In the genomic region with DNA sequence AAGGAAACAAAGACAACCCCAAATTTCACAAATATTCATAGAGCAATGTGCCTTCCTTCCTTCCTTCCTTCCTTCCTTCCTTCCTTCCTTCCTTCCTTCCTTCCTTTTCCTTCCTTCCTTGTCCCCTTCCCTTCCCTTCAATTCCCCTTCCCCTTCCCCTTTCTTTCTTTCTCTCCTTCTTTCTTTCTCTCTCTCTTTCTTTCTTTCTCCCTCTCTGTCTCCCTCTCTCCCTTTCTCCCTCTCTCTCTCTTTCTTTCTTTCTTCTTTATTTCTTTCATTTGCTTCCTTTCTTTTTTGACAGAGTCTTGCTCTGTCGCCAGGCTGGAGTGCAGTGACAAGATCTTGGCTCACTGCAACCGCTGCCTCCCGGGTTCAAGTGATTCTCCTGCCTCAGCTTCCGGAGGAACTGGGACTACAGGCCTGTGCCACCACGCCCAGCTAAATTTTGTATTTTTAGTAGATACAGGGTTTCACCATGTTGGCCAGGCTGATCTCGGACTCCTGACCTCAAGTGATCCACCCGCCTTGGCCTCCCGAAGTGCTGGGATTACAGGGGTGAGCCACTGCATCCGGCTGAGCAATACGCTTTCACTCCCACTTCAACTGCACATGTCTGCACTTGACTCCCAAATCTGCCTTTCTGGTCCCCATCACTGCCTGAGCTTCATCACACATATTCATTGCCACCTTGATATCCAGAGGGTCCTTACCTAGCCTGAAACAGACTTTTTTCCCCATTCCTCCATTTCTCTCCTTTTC, we compare ENCODE assay signal across 9 cellular contexts. TPM values are rescaled to one million over a fixed set of nuclear protein-coding genes. Genes with fewer than 3 reads are reported as not detected.
DNase-seq lines count a peak whose midpoint lies in the region; ATAC-seq and TF ChIP-seq lines count a peak whose summit lies in the region.
"Not testable (repeated sequence)": the region's sequence is repeated elsewhere in the genome, so short reads cannot be mapped to it uniquely, and the experiment has no call there.
"Had no signal": no experiment of that assay in that cellular context is flagged by ENCODE, and none has a peak within 500 bp of the region (broad histone marks: within the 10 kb centered on the region; RNA-seq: fewer than 3 reads in every experiment).

No MANE protein-coding gene starts in this region.

- H3K9me3 Mint-ChIP-seq in activated CD4-positive, alpha-beta T cell treated with anti-CD3 and anti-CD28 coated beads, Interleukin-2, amount 10 ng/mL, durations not matched to agents 24 days and 14 days; activated T-helper 17 cell treated with anti-CD3 and anti-CD28 coated beads, Interleukin-2, amount 50 U/mL, for 72 hours; MCF 10A (ENCODE audit: unreplicated experiment); immature natural killer cell; stimulated activated effector memory CD8-positive, alpha-beta T cell treated with anti-CD3 and anti-CD28 coated beads, Interleukin-12 subunit alpha, Interleukin-12 subunit beta, amount 100 ng/mL, for 72 hours: not testable (repeated sequence)

- H3K4me3 Mint-ChIP-seq in activated CD4-positive, alpha-beta T cell treated with anti-CD3 and anti-CD28 coated beads, Interleukin-2, amount 10 ng/mL, durations not matched to agents 24 days and 14 days: peak overlapping the region; percentile 43
- peak overlapping the region; percentile 12 for H3K4me3 Mint-ChIP-seq in activated T-helper 17 cell treated with anti-CD3 and anti-CD28 coated beads, Interleukin-2, amount 50 U/mL, for 72 hours
- H3K4me3 Mint-ChIP-seq in MCF 10A (ENCODE audit: unreplicated experiment): not testable (repeated sequence)
- H3K4me3 Mint-ChIP-seq in immature natural killer cell: peak overlapping the region; percentile 34 to 56 (median 52)
- H3K4me3 Mint-ChIP-seq in stimulated activated effector memory CD8-positive, alpha-beta T cell treated with anti-CD3 and anti-CD28 coated beads, Interleukin-12 subunit alpha, Interleukin-12 subunit beta, amount 100 ng/mL, for 72 hours: peak overlapping the region; percentile 3

- H3K27ac Mint-ChIP-seq in activated CD4-positive, alpha-beta T cell treated with anti-CD3 and anti-CD28 coated beads, Interleukin-2, amount 10 ng/mL, durations not matched to agents 24 days and 14 days: peak overlapping the region; percentile 25
- H3K27ac Mint-ChIP-seq in activated T-helper 17 cell treated with anti-CD3 and anti-CD28 coated beads, Interleukin-2, amount 50 U/mL, for 72 hours: peak overlapping the region; percentile 72
- H3K27ac Mint-ChIP-seq in MCF 10A (ENCODE audit: low read depth, unreplicated experiment) (peak overlapping the region; percentile 13), immature natural killer cell (peak overlapping the region in 4 of 6 donors; percentile 20 to 74 (median 58))
- peak overlapping the region; percentile 50 for H3K27ac Mint-ChIP-seq in stimulated activated effector memory CD8-positive, alpha-beta T cell treated with anti-CD3 and anti-CD28 coated beads, Interleukin-12 subunit alpha, Interleukin-12 subunit beta, amount 100 ng/mL, for 72 hours

- not testable (repeated sequence) for H3K36me3 Mint-ChIP-seq in activated CD4-positive, alpha-beta T cell treated with anti-CD3 and anti-CD28 coated beads, Interleukin-2, amount 10 ng/mL, durations not matched to agents 24 days and 14 days (ENCODE audit: low read depth); activated T-helper 17 cell treated with anti-CD3 and anti-CD28 coated beads, Interleukin-2, amount 50 U/mL, for 72 hours (ENCODE audit: low read depth); MCF 10A (ENCODE audit: insufficient read depth, unreplicated experiment); immature natural killer cell; stimulated activated effector memory CD8-positive, alpha-beta T cell treated with anti-CD3 and anti-CD28 coated beads, Interleukin-12 subunit alpha, Interleukin-12 subunit beta, amount 100 ng/mL, for 72 hours

- peaks cover 22% of the 10 kb centered on the region for H3K4me1 Mint-ChIP-seq in activated CD4-positive, alpha-beta T cell treated with anti-CD3 and anti-CD28 coated beads, Interleukin-2, amount 10 ng/mL, durations not matched to agents 24 days and 14 days
- H3K4me1 Mint-ChIP-seq in activated T-helper 17 cell treated with anti-CD3 and anti-CD28 coated beads, Interleukin-2, amount 50 U/mL, for 72 hours: not testable (repeated sequence)
- H3K4me1 Mint-ChIP-seq in MCF 10A (ENCODE audit: insufficient read depth, unreplicated experiment): peaks cover 12% of the 10 kb centered on the region
- H3K4me1 Mint-ChIP-seq in immature natural killer cell: peaks cover 23 to 29% of the 10 kb centered on the region in 2 donors
- peaks cover 21% of the 10 kb centered on the region for H3K4me1 Mint-ChIP-seq in stimulated activated effector memory CD8-positive, alpha-beta T cell treated with anti-CD3 and anti-CD28 coated beads, Interleukin-12 subunit alpha, Interleukin-12 subunit beta, amount 100 ng/mL, for 72 hours

- not testable (repeated sequence) for H3K9me3 ChIP-seq in BLaER1
- H3K9me3 ChIP-seq in KOPT-K1 (ENCODE audit: insufficient read depth, low read length, poor library complexity, severe bottlenecking): peaks cover 13% of the 10 kb centered on the region

- H3K36me3 ChIP-seq in BLaER1; KOPT-K1 (ENCODE audit: insufficient read depth, low read length): not testable (repeated sequence)

- H3K9ac ChIP-seq in BLaER1: not testable (repeated sequence)

- peak overlapping the region; percentile 27; the same call in 1 of the 2 replicates for H3K27ac ChIP-seq in BLaER1
- peak overlapping the region; percentile 50 for H3K27ac ChIP-seq in KOPT-K1 (ENCODE audit: low read depth, low read length, poor library complexity, severe bottlenecking)
- peak overlapping the region; percentile 62 for H3K27ac ChIP-seq in RWPE1

- H3K27me3 Mint-ChIP-seq in activated CD4-positive, alpha-beta T cell treated with anti-CD3 and anti-CD28 coated beads, Interleukin-2, amount 10 ng/mL, durations not matched to agents 24 days and 14 days: peaks cover 13% of the 10 kb centered on the region
- H3K27me3 Mint-ChIP-seq in activated T-helper 17 cell treated with anti-CD3 and anti-CD28 coated beads, Interleukin-2, amount 50 U/mL, for 72 hours: peaks cover 12% of the 10 kb centered on the region
- not testable (repeated sequence) for H3K27me3 Mint-ChIP-seq in MCF 10A (ENCODE audit: insufficient read depth, unreplicated experiment); immature natural killer cell (ENCODE audit: low read depth in 3 of 3)

- peaks cover 52% of the 10 kb centered on the region for H3K4me1 ChIP-seq in BLaER1

- CTCF ChIA-PET in RWPE1 (lab: Yijun Ruan, JAX): interaction anchor here (4.7 kb wide), 1 partner anchor 422 kb away, joined by 74 read pairs; no protein-coding TSS in a partner anchor
- CTCF ChIA-PET in MCF 10A (lab: Yijun Ruan, JAX): interaction anchor here (0.9 to 25.6 kb wide), 5 partner anchors 24 to 458 kb away, joined by 3 to 1064 read pairs (median 6); no protein-coding TSS in a partner anchor

- DNase-seq in RWPE1 (ENCODE audit: low spot score); activated CD4-positive, alpha-beta T cell treated with anti-CD3 and anti-CD28 coated beads, Interleukin-2, amount 10 ng/mL, durations not matched to agents 24 days and 14 days; MCF 10A (ENCODE audit: unreplicated experiment); immature natural killer cell; stimulated activated effector memory CD8-positive, alpha-beta T cell treated with anti-CD3 and anti-CD28 coated beads, Interleukin-12 subunit alpha, Interleukin-12 subunit beta, amount 100 ng/mL, for 72 hours (ENCODE audit: low spot score in 2 of 2): not testable (repeated sequence)

- not testable (repeated sequence) for ATAC-seq in activated T-helper 17 cell treated with anti-CD3 and anti-CD28 coated beads, Interleukin-2, amount 50 U/mL, for 72 hours (replicated peaks)
- ATAC-seq in stimulated activated effector memory CD8-positive, alpha-beta T cell treated with anti-CD3 and anti-CD28 coated beads, Interleukin-12 subunit alpha, Interleukin-12 subunit beta, amount 100 ng/mL, for 72 hours: peak; percentile 4

- TF ChIP-seq CTCF in RWPE1 (conservative IDR thresholded peaks at IDR 0.05; ENCODE audit: low read depth); MCF 10A (IDR thresholded peaks at IDR 0.05; ENCODE audit: unreplicated experiment): not testable (repeated sequence)

- not testable (repeated sequence) for H4K20me1 ChIP-seq in BLaER1

- POLR2A ChIA-PET in RWPE1 (lab: Yijun Ruan, JAX; ENCODE audit: low non-redundant PET): not testable (repeated sequence)
- POLR2A ChIA-PET in MCF 10A (lab: Yijun Ruan, JAX): interaction anchor here (0.5 to 1.3 kb wide), 3 partner anchors 12 to 409 kb away, joined by 3 to 4 read pairs (median 3); no protein-coding TSS in a partner anchor

- not testable (repeated sequence) for BruUV-seq in MCF 10A (replicated peaks; lab: Mats Ljungman, UMichigan)

- not testable (repeated sequence) for H3K27me3 ChIP-seq in BLaER1

- H3K4me3 ChIP-seq in BLaER1: 0 out of 2 replicates have a peak overlapping the region, but pooled peaks have one; percentile 13

- intact Hi-C loops in activated CD4-positive, alpha-beta T cell treated with anti-CD3 and anti-CD28 coated beads, Interleukin-2, amount 10 ng/mL, durations not matched to agents 24 days and 14 days (cut with micrococcal nuclease): loop anchor here (5.0 kb wide), 1 partner anchor 194 kb away; no protein-coding TSS in a partner anchor
- intact Hi-C loops in MCF 10A (cut with micrococcal nuclease): loop anchor here (10.0 kb wide), 1 partner anchor 514 kb away; no protein-coding TSS in a partner anchor

- H3K4me2 ChIP-seq in BLaER1: peak overlapping the region; percentile 87

RNA-seq across cellular contexts. Expression of gene ADAMTS15, which starts 9.9 kb away (rescaled TPM):
- 0.02 TPM in 1 of 2 replicates, not detected in the other for total RNA-seq in activated CD4-positive, alpha-beta T cell treated with anti-CD3 and anti-CD28 coated beads, Interleukin-2, amount 10 ng/mL, durations not matched to agents 24 days and 14 days
- not detected for total RNA-seq in activated T-helper 17 cell treated with anti-CD3 and anti-CD28 coated beads, Interleukin-2, amount 50 U/mL, for 72 hours
- 0.54 and 0.70 TPM in 2 replicates for total RNA-seq in MCF 10A (2022)
- not detected for polyA plus RNA-seq in immature natural killer cell

RNA-seq across cellular contexts. Expression of gene ADAMTS8, which starts 10.2 kb away (rescaled TPM):
- not detected in 2 replicates for total RNA-seq in activated CD4-positive, alpha-beta T cell treated with anti-CD3 and anti-CD28 coated beads, Interleukin-2, amount 10 ng/mL, durations not matched to agents 24 days and 14 days
- not detected for total RNA-seq in activated T-helper 17 cell treated with anti-CD3 and anti-CD28 coated beads, Interleukin-2, amount 50 U/mL, for 72 hours
- not detected in 2 replicates for total RNA-seq in MCF 10A (2022)
- polyA plus RNA-seq in immature natural killer cell: under 1 TPM in 1 of 3 donors, not detected in 2; 0.18 TPM
- total RNA-seq: Caco-2 had no signal

Comparison
In these comparisons a context has a peak if more than half of its experiments do, and no peak if none do; other contexts are left out.
1. H3K27ac Mint-ChIP-seq: peak in every context shown above with its lines; median percentile 72 in activated T-helper 17 cell treated with anti-CD3 and anti-CD28 coated beads, Interleukin-2, amount 50 U/mL, for 72 hours; 58 in immature natural killer cell; 50 in stimulated activated effector memory CD8-positive, alpha-beta T cell treated with anti-CD3 and anti-CD28 coated beads, Interleukin-12 subunit alpha, Interleukin-12 subunit beta, amount 100 ng/mL, for 72 hours; 25 in activated CD4-positive, alpha-beta T cell treated with anti-CD3 and anti-CD28 coated beads, Interleukin-2, amount 10 ng/mL, durations not matched to agents 24 days and 14 days; 13 in MCF 10A.